In genomic region chr19:43560687-43561086, GRCh38 we compare ENCODE assay signal across 10 cellular contexts. TPM values are rescaled to one million over a fixed set of nuclear protein-coding genes. Genes with fewer than 3 reads are reported as not detected.
DNase-seq lines count a peak whose midpoint lies in the region; ATAC-seq and TF ChIP-seq lines count a peak whose summit lies in the region.
"Had no signal": no experiment of that assay in that cellular context is flagged by ENCODE, and none has a peak within 500 bp of the region (broad histone marks: within the 10 kb centered on the region; RNA-seq: fewer than 3 reads in every experiment).

No MANE protein-coding gene starts in this region.

- no peak overlapping the region for H3K4me3 ChIP-seq in NB4 (ENCODE audit: low read depth, low read length)
- H3K4me3 ChIP-seq in neutrophil (ENCODE audit: low read depth in 1 of 2, low read length in 1 of 2): no peak overlapping the region
- no peak overlapping the region for H3K4me3 ChIP-seq in ovary

- peaks cover 0 to 4% (median 0%) of the 10 kb centered on the region in 5 experiments for H3K9me3 Mint-ChIP-seq in brain

- H3K9me3 ChIP-seq in neutrophil: no peaks in the 10 kb centered on the region
- no peaks in the 10 kb centered on the region for H3K9me3 ChIP-seq in ovary

- H3K36me3 ChIP-seq in neutrophil: peaks cover 28% of the 10 kb centered on the region
- no peaks in the 10 kb centered on the region for H3K36me3 ChIP-seq in ovary

- ATAC-seq in GM21717 (IDR thresholded peaks at IDR 0.05; ENCODE audit: unreplicated experiment): no peak

- no peak for TF ChIP-seq EP300 in ovary (IDR thresholded peaks at IDR 0.05)

- peaks cover 6% of the 10 kb centered on the region for H3K4me1 Mint-ChIP-seq in brain

- peak overlapping the region in 4 of 5 experiments; percentile 9 to 100 (median 48) for H3K27ac Mint-ChIP-seq in brain

- H3K27me3 Mint-ChIP-seq in brain: no peaks in the 10 kb centered on the region

- H3K36me3 Mint-ChIP-seq in brain: peaks cover 50% of the 10 kb centered on the region

- intact Hi-C loops in ovary (cut with DNase I): no loop called here

- H3K27me3 ChIP-seq in neutrophil (no peaks in the 10 kb centered on the region), ovary (no peaks in the 10 kb centered on the region)

- H3K4me1 ChIP-seq in neutrophil (ENCODE audit: control insufficient read depth in 1 of 2, insufficient read depth in 1 of 2, low read depth in 1 of 2, low read length in 1 of 2) (peaks cover 20 to 27% of the 10 kb centered on the region in 2 experiments), ovary (ENCODE audit: insufficient read depth) (peaks cover 3% of the 10 kb centered on the region)

- no peak for TF ChIP-seq POLR2A in NB4 (IDR thresholded peaks at IDR 0.05; ENCODE audit: extremely low read depth, insufficient read length)
- TF ChIP-seq POLR2A in ovary (IDR thresholded peaks at IDR 0.05): no peak

- H3K27ac ChIP-seq in neutrophil (peak overlapping the region; percentile 94), ovary (no peak overlapping the region)
- H3K27ac ChIP-seq: 22Rv1 had no signal

- TF ChIP-seq CTCF in NB4 (IDR thresholded peaks at IDR 0.05; ENCODE audit: low read depth, low read length) (peak; percentile 24), brain (conservative IDR thresholded peaks at IDR 0.05) (no peak), neutrophil (IDR thresholded peaks at IDR 0.05) (no peak), ovary (IDR thresholded peaks at IDR 0.05) (no peak)

- DNase-seq in DMS 273 (lab: John Stamatoyannopoulos, UW; ENCODE audit: unreplicated experiment): peak; percentile 17
- no peak for DNase-seq in DMS 273 treated with DMSO at 0.1 percent for 48 hours (lab: John Stamatoyannopoulos, UW)
- peak; percentile 67 for DNase-seq in NB4 (ENCODE audit: low read depth)
- DNase-seq in NCI-H774 (lab: John Stamatoyannopoulos, UW): no peak
- no peak for DNase-seq in ovary

- no peak overlapping the region for H3K4me3 Mint-ChIP-seq in brain

- WGBS in ovary, 3 donors: 83 to 88% (median 83%) methylated on average over 6 of the region's 6 CpGs

RNA-seq across cellular contexts. Expression of gene XRCC1, which starts 14.6 kb away (rescaled TPM):
- polyA plus RNA-seq in brain (ENCODE audit: insufficient read depth, low read depth, low replicate concordance) (73.4 TPM), ovary (10 to 100 TPM; 16.8 to 37.7 TPM)
- 10 to 100 TPM; 19.0 to 39.9 (median 28.4) TPM for total RNA-seq in ovary

RNA-seq across cellular contexts. Expression of gene PINLYP, which starts 14.9 kb away (rescaled TPM):
- polyA plus RNA-seq in brain (ENCODE audit: insufficient read depth, low read depth, low replicate concordance) (22.6 TPM), ovary (10 to 100 TPM; 25.5 to 29.9 TPM)
- 10 to 100 TPM; 10.6 to 22.3 (median 17.7) TPM for total RNA-seq in ovary

RNA-seq across cellular contexts. Expression of gene ZNF575, which starts 27.7 kb away (rescaled TPM):
- 4.1 TPM for polyA plus RNA-seq in brain (ENCODE audit: insufficient read depth, low read depth, low replicate concordance)
- total RNA-seq in ovary: 1 to 10 TPM; 1.3 to 5.9 (median 3.9) TPM
- 1 to 10 TPM; 1.2 to 1.7 TPM for polyA plus RNA-seq in ovary
- polyA plus RNA-seq: neural cell had no signal

RNA-seq across cellular contexts. Expression of gene ETHE1, which starts 33.7 kb away (rescaled TPM):
- polyA plus RNA-seq in brain (ENCODE audit: insufficient read depth, low read depth, low replicate concordance) (30.1 TPM), ovary (10 to 100 TPM; 25.0 to 28.7 TPM)
- total RNA-seq in ovary: 10 to 100 TPM; 16.1 to 28.5 (median 22.5) TPM

RNA-seq across cellular contexts. Expression of gene IRGQ, which starts 35.2 kb away (rescaled TPM):
- 7.8 TPM for polyA plus RNA-seq in brain (ENCODE audit: insufficient read depth, low read depth, low replicate concordance)
- total RNA-seq in ovary: 10 to 100 TPM; 11.6 to 25.8 (median 19.8) TPM
- polyA plus RNA-seq in ovary: 10 to 100 TPM in 1 of 2 donors, 1 to 10 TPM in 1; 5.4 to 10.5 TPM

Comparison
In these comparisons a context has a peak if more than half of its experiments do, and no peak if none do; other contexts are left out.
1. DNase-seq: peak in DMS 273 (single experiment) and NB4 (single experiment); none in DMS 273 treated with DMSO at 0.1 percent for 48 hours (single experiment), NCI-H774 (single experiment) and ovary (0 of 5).